Comparison of ENCODE assay signal across 8 cellular contexts in genomic region chr10:81873932-81874816, GRCh38. TPM values are rescaled to one million over a fixed set of nuclear protein-coding genes. Genes with fewer than 3 reads are reported as not detected.
DNase-seq lines count a peak whose midpoint lies in the region; ATAC-seq and TF ChIP-seq lines count a peak whose summit lies in the region.

No MANE protein-coding gene starts in this region.

- DNase-seq in NCI-H2227 treated with DMSO at 0.1 percent for 48 hours (lab: John Stamatoyannopoulos, UW) (peak; percentile 3), endothelial cell (ENCODE audit: low spot score) (peak; percentile 75), mucosa of descending colon (peak; percentile 30 to 50 (median 42)), dedifferentiated amniotic fluid mesenchymal stem cell (ENCODE audit: extremely low spot score) (no peak), SW 1271 (lab: John Stamatoyannopoulos, UW) (no peak), HFFc6 (no peak)

- H3K4me1 ChIP-seq in mucosa of descending colon (ENCODE audit: low read depth) = no peaks in the 10 kb centered on the region

- peaks cover 16% of the 10 kb centered on the region for H3K4me1 Mint-ChIP-seq in endothelial cell (ENCODE audit: unreplicated experiment)
- no peaks in the 10 kb centered on the region for H3K4me1 Mint-ChIP-seq in HFFc6 (ENCODE audit: low read depth)

- no peaks in the 10 kb centered on the region for H3K9me3 ChIP-seq in mucosa of descending colon

- TF ChIP-seq CTCF in endothelial cell (IDR thresholded peaks at IDR 0.05; ENCODE audit: unreplicated experiment) = no peak
- TF ChIP-seq CTCF in mucosa of descending colon (IDR thresholded peaks at IDR 0.05) = no peak
- no peak for TF ChIP-seq CTCF in HFFc6 (IDR thresholded peaks at IDR 0.05)

- H3K27me3 Mint-ChIP-seq in endothelial cell (ENCODE audit: unreplicated experiment) (peaks cover 12% of the 10 kb centered on the region), HFFc6 (ENCODE audit: insufficient read depth) (peaks cover 5% of the 10 kb centered on the region)

- ATAC-seq in GM18511 (IDR thresholded peaks at IDR 0.05; ENCODE audit: unreplicated experiment) = peak; percentile 40
- peak; percentile 51 for ATAC-seq in mucosa of descending colon
- ATAC-seq in GM18498 (IDR thresholded peaks at IDR 0.05; ENCODE audit: unreplicated experiment) = no peak

- H3K4me3 Mint-ChIP-seq in endothelial cell (ENCODE audit: unreplicated experiment) (peak overlapping the region; percentile 74), HFFc6 (no peak overlapping the region)

- H3K4me3 ChIP-seq in mucosa of descending colon = no peak overlapping the region

- intact Hi-C loops in mucosa of descending colon (cut with DNase I, micrococcal nuclease) = no loop called here

- H3K9me3 Mint-ChIP-seq in endothelial cell (ENCODE audit: unreplicated experiment) (no peaks in the 10 kb centered on the region), HFFc6 (peaks cover 14% of the 10 kb centered on the region)

- H3K36me3 ChIP-seq in mucosa of descending colon (ENCODE audit: low read depth) = no peaks in the 10 kb centered on the region

- H3K27ac Mint-ChIP-seq in endothelial cell (ENCODE audit: unreplicated experiment) (no peak overlapping the region), HFFc6 (no peak overlapping the region)

- H3K36me3 Mint-ChIP-seq in endothelial cell (ENCODE audit: low read depth, unreplicated experiment) = peaks cover 4% of the 10 kb centered on the region
- H3K36me3 Mint-ChIP-seq in HFFc6 (ENCODE audit: low read depth) = peaks cover 5% of the 10 kb centered on the region; the same call in 1 of the 2 replicates

RNA-seq across cellular contexts. Expression of gene NRG3, which starts 0.8 kb away (rescaled TPM):
- total RNA-seq in endothelial cell (ENCODE audit: unreplicated experiment) (8.2 TPM), mucosa of descending colon (under 1 TPM; 0.12 to 0.73 (median 0.23) TPM)
- not detected for total RNA-seq in HFFc6 (2021; fragmentation: NEBNext Ultra II Directional; extraction: Animal tissue kit (Norgen Biotek cat#: 25700))

Comparison
In these comparisons a context has a peak if more than half of its experiments do, and no peak if none do; other contexts are left out.
1. DNase-seq: peak in NCI-H2227 treated with DMSO at 0.1 percent for 48 hours (single experiment), endothelial cell (single experiment) and mucosa of descending colon (3 of 3); none in dedifferentiated amniotic fluid mesenchymal stem cell (single experiment), SW 1271 (0 of 2) and HFFc6 (single experiment).